Comparison of ENCODE assay signal across 8 cellular contexts in genomic region chr2:24083567-24084385, GRCh38. TPM values are rescaled to one million over a fixed set of nuclear protein-coding genes. Genes with fewer than 3 reads are reported as not detected.
DNase-seq lines count a peak whose midpoint lies in the region; ATAC-seq and TF ChIP-seq lines count a peak whose summit lies in the region.

No MANE protein-coding gene starts in this region.

- peak overlapping the region; percentile 63 for H3K4me2 ChIP-seq in SU-DHL-6 (ENCODE audit: low read depth, low read length, poor library complexity, severe bottlenecking)
- peak overlapping the region; percentile 65 for H3K4me2 ChIP-seq in mesendoderm (ENCODE audit: low read length)

- peak overlapping the region; percentile 13 for H3K18ac ChIP-seq in mesendoderm (ENCODE audit: low read length)

- H3K4me3 ChIP-seq in AG09309 (ENCODE audit: control insufficient read depth, low read depth, low read length) (peak overlapping the region; percentile 94), SU-DHL-6 (ENCODE audit: insufficient read depth, low read length, poor library complexity, severe bottlenecking) (peak overlapping the region; percentile 53), mesendoderm (ENCODE audit: low read length) (peak overlapping the region; percentile 54), tibial nerve (peak overlapping the region; percentile 59 to 78 (median 64))

- no CpG with 5 or more reads among the region's 30 CpGs for WGBS in mesendoderm (ENCODE audit: extremely low coverage, insufficient coverage, low lambda C conversion rate)
- WGBS in tibial nerve, 2 donors, result 12 to 19% methylated on average over 11 of the region's 30 CpGs

- no peak overlapping the region for H2BK120ac ChIP-seq in mesendoderm (ENCODE audit: low read depth, low read length)

- H3K27ac ChIP-seq in SU-DHL-6 (ENCODE audit: low read depth, low read length) (peak overlapping the region; percentile 58), mesendoderm (ENCODE audit: low read depth, low read length) (peak overlapping the region; percentile 90), tibial nerve (peak overlapping the region; percentile 90 to 96 (median 92))

- H3K9me3 ChIP-seq in SU-DHL-6 (ENCODE audit: insufficient read depth, low read length) (no peaks in the 10 kb centered on the region), tibial nerve (no peaks in the 10 kb centered on the region)

- peak; percentile 76 for ATAC-seq in HG02642 (IDR thresholded peaks at IDR 0.05; ENCODE audit: poor library complexity, unreplicated experiment)

- peak overlapping the region; percentile 76 for H2AFZ ChIP-seq in SU-DHL-6 (ENCODE audit: low read depth, low read length, severe bottlenecking)

- no peaks in the 10 kb centered on the region for H3K79me2 ChIP-seq in SU-DHL-6 (ENCODE audit: insufficient read depth, low read length)
- no peaks in the 10 kb centered on the region for H3K79me2 ChIP-seq in mesendoderm (ENCODE audit: control insufficient read depth, insufficient read depth, low read length)

- peak overlapping the region; percentile 82 for H3K23ac ChIP-seq in mesendoderm (ENCODE audit: low read length)

- H3K4ac ChIP-seq in mesendoderm (ENCODE audit: low read depth, low read length), result peak overlapping the region; percentile 46

- H2BK15ac ChIP-seq in mesendoderm (replicated peaks; ENCODE audit: low read depth), result no peak overlapping the region

- no peaks in the 10 kb centered on the region for H3K36me3 ChIP-seq in SU-DHL-6 (ENCODE audit: low read length)
- H3K36me3 ChIP-seq in mesendoderm (ENCODE audit: control insufficient read depth, insufficient read depth, low read length), result peaks cover 1% of the 10 kb centered on the region
- H3K36me3 ChIP-seq in tibial nerve, result peaks cover 0 to 56% (median 0%) of the 10 kb centered on the region in 3 donors

- peak overlapping the region; percentile 64 for H2AK5ac ChIP-seq in mesendoderm (ENCODE audit: low read length)

- H4K20me1 ChIP-seq in SU-DHL-6 (ENCODE audit: low read depth, low read length), result no peaks in the 10 kb centered on the region

- DNase-seq in AG09309 (ENCODE audit: low read depth), result peak; percentile 44
- DNase-seq in GM13976 (ENCODE audit: low spot score), result peak; percentile 88
- DNase-seq in NCI-H1048 (lab: John Stamatoyannopoulos, UW), result peak; percentile 61
- peak; percentile 21 for DNase-seq in effector CD4-positive, alpha-beta T cell
- peak; percentile 95 for DNase-seq in mesendoderm
- no peak for DNase-seq in tibial nerve (ENCODE audit: low spot score in 2 of 2)

- H4K8ac ChIP-seq in mesendoderm (ENCODE audit: low read depth, low read length), result no peak overlapping the region

- H3K9me2 ChIP-seq in SU-DHL-6 (replicated peaks; ENCODE audit: insufficient read depth, low read length), result no peaks in the 10 kb centered on the region

- peak overlapping the region; percentile 64 for H3K9ac ChIP-seq in SU-DHL-6 (ENCODE audit: low read length)
- H3K9ac ChIP-seq in mesendoderm (ENCODE audit: low read length), result peak overlapping the region; percentile 78

- peaks cover 6% of the 10 kb centered on the region; the same call in 1 of the 2 replicates for H3F3A ChIP-seq in SU-DHL-6 (ENCODE audit: insufficient read depth)

- peak overlapping the region; percentile 95 for H3K56ac ChIP-seq in mesendoderm (ENCODE audit: low read length)

- H3K4me1 ChIP-seq in mesendoderm (ENCODE audit: control insufficient read depth, low read depth, low read length), result peaks cover 3% of the 10 kb centered on the region
- peaks cover 0 to 17% (median 8%) of the 10 kb centered on the region in 4 donors for H3K4me1 ChIP-seq in tibial nerve

- TF ChIP-seq EP300 in tibial nerve (IDR thresholded peaks at IDR 0.05), result no peak

- H3K27me3 ChIP-seq in SU-DHL-6 (ENCODE audit: low read length), result no peaks in the 10 kb centered on the region
- H3K27me3 ChIP-seq in mesendoderm (ENCODE audit: insufficient read depth, low read length, poor library complexity), result no peaks in the 10 kb centered on the region
- H3K27me3 ChIP-seq in tibial nerve, result no peaks in the 10 kb centered on the region

- in situ Hi-C loops in GM13976 (cut with MboI; ENCODE audit: low sequenced_read_pairs, unreplicated experiment), result no loop called here

- TF ChIP-seq CTCF in AG09309 (IDR thresholded peaks at IDR 0.05; ENCODE audit: control insufficient read depth, insufficient read depth, low read depth, low read length, missing control alignments), result no peak
- no peak for TF ChIP-seq CTCF in GM13976 (IDR thresholded peaks at IDR 0.05; ENCODE audit: borderline replicate concordance, control extremely low read depth, extremely low read depth, insufficient read depth, missing control alignments)
- no peak for TF ChIP-seq CTCF in SU-DHL-6 (IDR thresholded peaks at IDR 0.05; ENCODE audit: insufficient read depth, low read length, poor library complexity, severe bottlenecking)
- TF ChIP-seq CTCF in tibial nerve (IDR thresholded peaks at IDR 0.05), result no peak

- H2BK5ac ChIP-seq in mesendoderm (ENCODE audit: low read length), result peak overlapping the region; percentile 81

- H3K79me1 ChIP-seq in mesendoderm (ENCODE audit: low read length), result no peaks in the 10 kb centered on the region

- peak overlapping the region; percentile 85 for H4K5ac ChIP-seq in mesendoderm (ENCODE audit: low read length)

- no peak for TF ChIP-seq POLR2A in tibial nerve (IDR thresholded peaks at IDR 0.05)

RNA-seq across cellular contexts. Expression of gene TP53I3, which starts 0.9 kb away (rescaled TPM):
- polyA plus RNA-seq in mesendoderm (2013, experiment 1 of 2), result 23.7 TPM
- 22.9 TPM for polyA plus RNA-seq in mesendoderm (2013, experiment 2 of 2)
- 100 to 1,000 TPM in 3 of 4 donors, 10 to 100 TPM in 1; 21.0 to 134 (median 114) TPM for total RNA-seq in tibial nerve

RNA-seq across cellular contexts. Expression of gene SF3B6, which starts 7.7 kb away (rescaled TPM):
- polyA plus RNA-seq in mesendoderm (2013, experiment 1 of 2), result 242 TPM
- polyA plus RNA-seq in mesendoderm (2013, experiment 2 of 2), result 249 TPM
- 10 to 100 TPM; 73.7 to 93.1 (median 81.5) TPM for total RNA-seq in tibial nerve

RNA-seq across cellular contexts. Expression of gene FKBP1B, which starts 34.2 kb away (rescaled TPM):
- polyA plus RNA-seq in mesendoderm (2013, experiment 1 of 2), result 29.4 TPM
- polyA plus RNA-seq in mesendoderm (2013, experiment 2 of 2), result 29.2 TPM
- 10 to 100 TPM in 1 of 4 donors, 1 to 10 TPM in 3; 5.4 to 15.3 (median 9.0) TPM for total RNA-seq in tibial nerve

RNA-seq across cellular contexts. Expression of gene WDCP, which starts 36.6 kb away (rescaled TPM):
- 10.2 TPM for polyA plus RNA-seq in mesendoderm (2013, experiment 1 of 2)
- polyA plus RNA-seq in mesendoderm (2013, experiment 2 of 2), result 10.2 TPM
- total RNA-seq in tibial nerve, result 1 to 10 TPM; 6.1 to 8.1 (median 6.4) TPM

RNA-seq across cellular contexts. Expression of gene PFN4, which starts 39.4 kb away (rescaled TPM):
- polyA plus RNA-seq in mesendoderm (2013, experiment 1 of 2), result 0.22 TPM
- 0.17 TPM for polyA plus RNA-seq in mesendoderm (2013, experiment 2 of 2)
- 1 to 10 TPM in 2 of 4 donors, under 1 TPM in 1, not detected in 1; 0.39 to 5.7 (median 1.7) TPM for total RNA-seq in tibial nerve

Comparison
In these comparisons a context has a peak if more than half of its experiments do, and no peak if none do; other contexts are left out.
1. DNase-seq: peak in AG09309 (single experiment), GM13976 (single experiment), NCI-H1048 (single experiment), effector CD4-positive, alpha-beta T cell (single experiment) and mesendoderm (single experiment); none in tibial nerve (0 of 2).
2. Peak in every context shown above with its lines, with median percentiles within 50 percentile points of each other: H3K4me3 ChIP-seq and H3K27ac ChIP-seq.